In the genomic region with DNA sequence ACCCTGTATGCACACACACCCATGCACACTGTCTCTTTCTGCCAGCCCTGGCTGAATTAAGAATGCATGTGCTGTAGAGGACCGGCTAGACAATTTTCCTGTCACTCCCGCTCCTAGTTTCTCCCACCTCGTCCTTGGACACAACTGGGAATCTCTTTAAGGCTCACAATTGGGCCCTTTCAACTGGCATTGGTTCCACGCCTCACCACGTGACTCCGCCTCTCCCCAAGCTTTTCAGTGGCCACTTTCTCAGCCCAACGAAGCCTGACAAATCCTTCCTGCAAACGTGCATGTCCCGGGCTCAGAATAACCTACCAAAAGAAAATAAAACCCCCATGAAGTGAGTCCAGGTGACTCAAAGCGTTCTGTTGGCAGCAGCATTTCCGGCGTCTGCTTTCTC, we compare ENCODE assay signal across 24 cellular contexts.
"Had no signal": no experiment of that assay in that cellular context is flagged by ENCODE, and none has a peak within 500 bp of the region (broad histone marks: within the 10 kb centered on the region; RNA-seq: fewer than 3 reads in every experiment).

No MANE protein-coding gene starts in this region.

- H3K27me3 ChIP-seq: right lobe of liver, upper lobe of left lung had no signal

- H3K36me3 ChIP-seq: left ventricle myocardium inferior, right lobe of liver, transverse colon, upper lobe of left lung had no signal

- H3K4me3 ChIP-seq: left ventricle myocardium inferior, lung, psoas muscle, right lobe of liver, smooth muscle cell, transverse colon, upper lobe of left lung had no signal

- H3K9ac ChIP-seq: parathyroid adenoma had no signal

- H3K27ac ChIP-seq: left ventricle myocardium inferior, parathyroid adenoma, psoas muscle, right lobe of liver, transverse colon, upper lobe of left lung had no signal

- H2AFZ ChIP-seq: parathyroid adenoma had no signal

- H3K4me1 Mint-ChIP-seq: mesothelial cell of epicardium; naive B cell; natural killer cell; nephron progenitor cell; stimulated activated memory B cell treated with anti-CD40 and anti-IgM and Interleukin-4, amounts not matched to agents 10 μg/mL and 1 μg/mL and 100 μg/mL, for 72 hours; stimulated activated naive CD8-positive, alpha-beta T cell treated with anti-CD3 and anti-CD28 coated beads, Interleukin-15, amount 100 ng/mL, for 72 hours had no signal

- H3K9me3 Mint-ChIP-seq: mesothelial cell of epicardium; natural killer cell; nephron progenitor cell; stimulated activated memory B cell treated with anti-CD40 and anti-IgM and Interleukin-4, amounts not matched to agents 10 μg/mL and 1 μg/mL and 100 μg/mL, for 72 hours; stimulated activated naive CD8-positive, alpha-beta T cell treated with anti-CD3 and anti-CD28 coated beads, Interleukin-15, amount 100 ng/mL, for 72 hours had no signal

- H3K27ac Mint-ChIP-seq: mesothelial cell of epicardium; natural killer cell; nephron progenitor cell; stimulated activated memory B cell treated with anti-CD40 and anti-IgM and Interleukin-4, amounts not matched to agents 10 μg/mL and 1 μg/mL and 100 μg/mL, for 72 hours had no signal

- H3K36me3 Mint-ChIP-seq: mesothelial cell of epicardium; naive B cell; natural killer cell; stimulated activated memory B cell treated with anti-CD40 and anti-IgM and Interleukin-4, amounts not matched to agents 10 μg/mL and 1 μg/mL and 100 μg/mL, for 72 hours had no signal

- H3K9me3 ChIP-seq: left ventricle myocardium inferior, psoas muscle, right lobe of liver, transverse colon, upper lobe of left lung had no signal

- H3K4me1 ChIP-seq: parathyroid adenoma, psoas muscle, right lobe of liver, transverse colon, upper lobe of left lung had no signal

- H3K4me3 Mint-ChIP-seq: mesothelial cell of epicardium; naive B cell; natural killer cell; nephron progenitor cell; stimulated activated memory B cell treated with anti-CD40 and anti-IgM and Interleukin-4, amounts not matched to agents 10 μg/mL and 1 μg/mL and 100 μg/mL, for 72 hours; stimulated activated naive CD8-positive, alpha-beta T cell treated with anti-CD3 and anti-CD28 coated beads, Interleukin-15, amount 100 ng/mL, for 72 hours had no signal

- H3K4me2 ChIP-seq: smooth muscle cell had no signal

- ATAC-seq: natural killer cell; psoas muscle; right lobe of liver; stimulated activated memory B cell treated with anti-CD40 and anti-IgM and Interleukin-4, amounts not matched to agents 10 μg/mL and 1 μg/mL and 100 μg/mL, for 72 hours; stimulated activated naive CD8-positive, alpha-beta T cell treated with anti-CD3 and anti-CD28 coated beads, Interleukin-15, amount 100 ng/mL, for 72 hours had no signal

- DNase-seq: hypothalamus; islet precursor cell; left ventricle myocardium inferior; mesendoderm; naive B cell; natural killer cell; nephron progenitor cell; nucleus accumbens; psoas muscle; right lobe of liver; stimulated activated CD4-positive, alpha-beta T cell treated with anti-CD3 and anti-CD28 coated beads, Interleukin-1b, Interleukin-23, amount 100 ng/mL, for 48 hours; stimulated activated CD4-positive, alpha-beta T cell treated with anti-CD3 and anti-CD28 coated beads, Interleukin-2, amount 100 ng/mL, for 48 hours; stimulated activated CD4-positive, alpha-beta T cell treated with anti-CD3 and anti-CD28 coated beads, Interleukin-4, amount 100 ng/mL, for 4 hours; stimulated activated CD8-positive, alpha-beta memory T cell treated with anti-CD3 and anti-CD28 coated beads, Interleukin-4, amount 100 ng/mL, for 48 hours; stimulated activated naive CD4-positive, alpha-beta T cell treated with Interleukin-2 at 50 U/mL for 16 hours; stimulated activated naive CD8-positive, alpha-beta T cell treated with anti-CD3 and anti-CD28 coated beads, Interleukin-15, amount 100 ng/mL, for 72 hours; substantia nigra; transverse colon; upper lobe of left lung had no signal

- H3K79me2 ChIP-seq: parathyroid adenoma had no signal
